1 cellular context compared by ENCODE assay signal in genomic region chr4:73006286-73006990, GRCh38.
TF ChIP-seq lines count a peak whose summit lies in the region.

No MANE protein-coding gene starts in this region.

TF ChIP-seq in GM12878, 131 proteins besides CTCF, POLR2A, EP300 and RAD21 (continued from another document):
- TF ChIP-seq, protein P1, sequence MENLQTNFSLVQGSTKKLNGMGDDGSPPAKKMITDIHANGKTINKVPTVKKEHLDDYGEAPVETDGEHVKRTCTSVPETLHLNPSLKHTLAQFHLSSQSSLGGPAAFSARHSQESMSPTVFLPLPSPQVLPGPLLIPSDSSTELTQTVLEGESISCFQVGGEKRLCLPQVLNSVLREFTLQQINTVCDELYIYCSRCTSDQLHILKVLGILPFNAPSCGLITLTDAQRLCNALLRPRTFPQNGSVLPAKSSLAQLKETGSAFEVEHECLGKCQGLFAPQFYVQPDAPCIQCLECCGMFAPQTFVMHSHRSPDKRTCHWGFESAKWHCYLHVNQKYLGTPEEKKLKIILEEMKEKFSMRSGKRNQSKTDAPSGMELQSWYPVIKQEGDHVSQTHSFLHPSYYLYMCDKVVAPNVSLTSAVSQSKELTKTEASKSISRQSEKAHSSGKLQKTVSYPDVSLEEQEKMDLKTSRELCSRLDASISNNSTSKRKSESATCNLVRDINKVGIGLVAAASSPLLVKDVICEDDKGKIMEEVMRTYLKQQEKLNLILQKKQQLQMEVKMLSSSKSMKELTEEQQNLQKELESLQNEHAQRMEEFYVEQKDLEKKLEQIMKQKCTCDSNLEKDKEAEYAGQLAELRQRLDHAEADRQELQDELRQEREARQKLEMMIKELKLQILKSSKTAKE (IDR thresholded peaks at IDR 0.05; ENCODE audit: low read depth, poor library complexity, severe bottlenecking), result peak; percentile 20
- peak; percentile 7; the same call in 1 of the 2 replicates for TF ChIP-seq CREM (IDR thresholded peaks at IDR 0.05; ENCODE audit: low read depth)
- no peak for TF ChIP-seq EZH2 (IDR thresholded peaks at IDR 0.05; ENCODE audit: borderline replicate concordance, control insufficient read depth, low read depth, low read length)
- TF ChIP-seq IKZF1 (conservative IDR thresholded peaks at IDR 0.05), result peak; percentile 42; the same call in 1 of the 2 replicates
- TF ChIP-seq, protein P2, sequence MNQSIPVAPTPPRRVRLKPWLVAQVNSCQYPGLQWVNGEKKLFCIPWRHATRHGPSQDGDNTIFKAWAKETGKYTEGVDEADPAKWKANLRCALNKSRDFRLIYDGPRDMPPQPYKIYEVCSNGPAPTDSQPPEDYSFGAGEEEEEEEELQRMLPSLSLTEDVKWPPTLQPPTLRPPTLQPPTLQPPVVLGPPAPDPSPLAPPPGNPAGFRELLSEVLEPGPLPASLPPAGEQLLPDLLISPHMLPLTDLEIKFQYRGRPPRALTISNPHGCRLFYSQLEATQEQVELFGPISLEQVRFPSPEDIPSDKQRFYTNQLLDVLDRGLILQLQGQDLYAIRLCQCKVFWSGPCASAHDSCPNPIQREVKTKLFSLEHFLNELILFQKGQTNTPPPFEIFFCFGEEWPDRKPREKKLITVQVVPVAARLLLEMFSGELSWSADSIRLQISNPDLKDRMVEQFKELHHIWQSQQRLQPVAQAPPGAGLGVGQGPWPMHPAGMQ (IDR thresholded peaks at IDR 0.05; ENCODE audit: borderline replicate concordance), result no peak
- TF ChIP-seq NFIC (IDR thresholded peaks at IDR 0.05; ENCODE audit: low read depth, low read length), result peak; percentile 60; the same call in 1 of the 2 replicates
- TF ChIP-seq EED (IDR thresholded peaks at IDR 0.05; ENCODE audit: low read depth), result peak; percentile 41; the same call in 1 of the 2 replicates
- peak; percentile 54; the same call in 1 of the 2 replicates for TF ChIP-seq RUNX3 (IDR thresholded peaks at IDR 0.05; ENCODE audit: low read length)
- TF ChIP-seq IKZF2 (IDR thresholded peaks at IDR 0.05), result peak; percentile 84 to 91
- TF ChIP-seq MTA2 (IDR thresholded peaks at IDR 0.05; ENCODE audit: low read depth), result peak; percentile 78
- TF ChIP-seq JUNB (IDR thresholded peaks at IDR 0.05), result peak; percentile 59
- TF ChIP-seq NBN (IDR thresholded peaks at IDR 0.05), result peak; percentile 28; the same call in 1 of the 2 replicates
- peak; percentile 88 for TF ChIP-seq SPI1 (IDR thresholded peaks at IDR 0.05; ENCODE audit: borderline replicate concordance, insufficient read depth, low read depth, low read length)
- no peak for TF ChIP-seq MLLT1 (IDR thresholded peaks at IDR 0.05)
- no peak for TF ChIP-seq MAX (IDR thresholded peaks at IDR 0.05; ENCODE audit: low read depth, low read length)
- peak; percentile 84 for TF ChIP-seq MEF2B (IDR thresholded peaks at IDR 0.05; ENCODE audit: partially characterized antibody, poor library complexity, severe bottlenecking)
- TF ChIP-seq PML (IDR thresholded peaks at IDR 0.05; ENCODE audit: low read length), result no peak
- TF ChIP-seq RCOR1 (conservative IDR thresholded peaks at IDR 0.05; ENCODE audit: low read depth, low read length), result no peak
- peak; percentile 94 for TF ChIP-seq RELB (IDR thresholded peaks at IDR 0.05; ENCODE audit: low read depth)
- no peak for TF ChIP-seq STAT3 (IDR thresholded peaks at IDR 0.05; ENCODE audit: low read depth, low read length)
- peak; percentile 79 for TF ChIP-seq DPF2 (IDR thresholded peaks at IDR 0.05)
